In genomic region chr1:16143566-16144324, GRCh38 we compare ENCODE assay signal across 10 cellular contexts. TPM values are rescaled to one million over a fixed set of nuclear protein-coding genes. Genes with fewer than 3 reads are reported as not detected.
DNase-seq lines count a peak whose midpoint lies in the region; ATAC-seq, FAIRE-seq and TF ChIP-seq lines count a peak whose summit lies in the region.
"Had no signal": no experiment of that assay in that cellular context is flagged by ENCODE, and none has a peak within 500 bp of the region (broad histone marks: within the 10 kb centered on the region; RNA-seq: fewer than 3 reads in every experiment).

No MANE protein-coding gene starts in this region.

- H3K27ac ChIP-seq in PC-3 (ENCODE audit: low read length) = peak overlapping the region; percentile 97
- H3K27ac ChIP-seq in esophagus squamous epithelium = peak overlapping the region; percentile 87 to 91 (median 89)

- POLR2A ChIA-PET in PC-3 (lab: Charles Lee; ENCODE audit: unreplicated experiment) = interaction anchor here (0.6 to 2.5 kb wide), 5 partner anchors 13 to 348 kb away, joined by 3 to 22 read pairs (median 5); partner anchors contain the start of gene EPHA2

- intact Hi-C loops in PC-3 (cut with micrococcal nuclease) (no loop called here), esophagus squamous epithelium (cut with DNase I) (no loop called here)

- peak overlapping the region; percentile 96 for H3K4me2 ChIP-seq in PC-3 (ENCODE audit: low read length)

- peaks cover 20% of the 10 kb centered on the region for H3K36me3 Mint-ChIP-seq in progenitor cell of endocrine pancreas (ENCODE audit: insufficient read depth)

- CTCF ChIA-PET in PC-3 (lab: Charles Lee) = interaction anchor here (0.7 kb wide), 1 partner anchor 65 kb away, joined by 4 read pairs; no protein-coding TSS in a partner anchor

- no peak overlapping the region for H3K4me3 Mint-ChIP-seq in progenitor cell of endocrine pancreas (ENCODE audit: low read depth)

- BruUV-seq in PC-3 (replicated peaks; lab: Mats Ljungman, UMichigan) = no TSS peak

- H3K4me3 ChIP-seq in PC-3 (ENCODE audit: low read length) (peak overlapping the region; percentile 83; the same call in 1 of the 2 replicates), esophagus squamous epithelium (peak overlapping the region in 3 of 4 donors; percentile 13 to 34 (median 29))

- peak overlapping the region; percentile 93 for H3K27ac Mint-ChIP-seq in progenitor cell of endocrine pancreas

- H3K79me2 ChIP-seq in PC-3 (ENCODE audit: low read length) = peaks cover 100% of the 10 kb centered on the region

- DNase-seq in Daoy (ENCODE audit: low read depth) (peak; percentile 92), PC-3 (peak; percentile 96), esophagus squamous epithelium (lab: John Stamatoyannopoulos, UW) (no peak), progenitor cell of endocrine pancreas (ENCODE audit: low spot score, unreplicated experiment) (peak; percentile 49), NCI-H2081 (lab: John Stamatoyannopoulos, UW) (no peak), GM12892 (ENCODE audit: insufficient read length) (no peak), pons (ENCODE audit: low spot score) (no peak)
- DNase-seq: NCI-H774 had no signal

- no peaks in the 10 kb centered on the region for H3K27me3 ChIP-seq in PC-3 (ENCODE audit: low read length)
- H3K27me3 ChIP-seq in esophagus squamous epithelium = no peaks in the 10 kb centered on the region

- H3K4me1 ChIP-seq in PC-3 (ENCODE audit: insufficient read depth, low read length) = peaks cover 100% of the 10 kb centered on the region
- H3K4me1 ChIP-seq in esophagus squamous epithelium = peaks cover 63 to 100% (median 80%) of the 10 kb centered on the region in 3 donors

- H3K9me2 ChIP-seq in PC-3 (replicated peaks; ENCODE audit: low read length) = no peaks in the 10 kb centered on the region

- H4K20me1 ChIP-seq in PC-3 (ENCODE audit: low read length) = peaks cover 11% of the 10 kb centered on the region

- WGBS in esophagus squamous epithelium, 2 donors = 14 to 60% methylated on average over 6 of the region's 18 CpGs

- no peak overlapping the region for H2AFZ ChIP-seq in PC-3 (ENCODE audit: low read length)

- H3K36me3 ChIP-seq in PC-3 (ENCODE audit: low read depth, low read length) (peaks cover 65% of the 10 kb centered on the region), esophagus squamous epithelium (peaks cover 9 to 64% (median 32%) of the 10 kb centered on the region in 3 donors)

- peak; percentile 11 for ATAC-seq in PC-3
- no peak for ATAC-seq in GM18519 (IDR thresholded peaks at IDR 0.05; ENCODE audit: low FRiP score, unreplicated experiment)

- peak overlapping the region; percentile 77 for H3K9ac ChIP-seq in PC-3 (ENCODE audit: low read length)

- H3F3A ChIP-seq in PC-3 (ENCODE audit: low read length, unreplicated experiment) = peaks cover 35% of the 10 kb centered on the region

- H3K27me3 Mint-ChIP-seq in progenitor cell of endocrine pancreas = no peaks in the 10 kb centered on the region

- TF ChIP-seq POLR2A in esophagus squamous epithelium (IDR thresholded peaks at IDR 0.05) (peak in 1 of 4 donors; percentile 15), GM12892 (IDR thresholded peaks at IDR 0.05; ENCODE audit: low read depth, low read length) (no peak)

- H3K9me3 Mint-ChIP-seq in progenitor cell of endocrine pancreas (ENCODE audit: low read depth) = no peaks in the 10 kb centered on the region

- peaks cover 51% of the 10 kb centered on the region for H3K4me1 Mint-ChIP-seq in progenitor cell of endocrine pancreas (ENCODE audit: low read depth)

- H3K9me3 ChIP-seq in PC-3 (ENCODE audit: low read length) (no peaks in the 10 kb centered on the region), esophagus squamous epithelium (no peaks in the 10 kb centered on the region)

- TF ChIP-seq CTCF in PC-3 (conservative IDR thresholded peaks at IDR 0.05; ENCODE audit: low read depth, low read length) = no peak
- TF ChIP-seq CTCF in esophagus squamous epithelium (IDR thresholded peaks at IDR 0.05) = no peak
- no peak for TF ChIP-seq CTCF in progenitor cell of endocrine pancreas (IDR thresholded peaks at IDR 0.05; ENCODE audit: unreplicated experiment)

- FAIRE-seq in GM12892 (lab: Jason Lieb, UNC) = no peak
- FAIRE-seq: islet of Langerhans had no signal

RNA-seq across cellular contexts. Expression of gene EPHA2, which starts 12.1 kb away (rescaled TPM):
- 50.8 and 67.7 TPM in 2 replicates for total RNA-seq in Daoy (2014; rRNA removed; shearing (Covaris generic))
- total RNA-seq in PC-3 (2014; rRNA removed) = 459 and 567 TPM in 2 replicates
- total RNA-seq in esophagus squamous epithelium = 100 to 1,000 TPM in 3 of 4 donors, 10 to 100 TPM in 1; 87.5 to 225 (median 137) TPM
- 28.3 and 31.9 TPM in 2 replicates for total RNA-seq in progenitor cell of endocrine pancreas
- not detected for polyA plus RNA-seq in GM12892 (2012; ENCODE audit: missing spikeins)

Comparison
In these comparisons a context has a peak if more than half of its experiments do, and no peak if none do; other contexts are left out.
1. DNase-seq: peak in Daoy (single experiment), PC-3 (single experiment) and progenitor cell of endocrine pancreas (single experiment); none in esophagus squamous epithelium (single experiment), NCI-H2081 (0 of 2), GM12892 (single experiment) and pons (single experiment).